Comparison of ENCODE assay signal across 8 cellular contexts in the genomic region with DNA sequence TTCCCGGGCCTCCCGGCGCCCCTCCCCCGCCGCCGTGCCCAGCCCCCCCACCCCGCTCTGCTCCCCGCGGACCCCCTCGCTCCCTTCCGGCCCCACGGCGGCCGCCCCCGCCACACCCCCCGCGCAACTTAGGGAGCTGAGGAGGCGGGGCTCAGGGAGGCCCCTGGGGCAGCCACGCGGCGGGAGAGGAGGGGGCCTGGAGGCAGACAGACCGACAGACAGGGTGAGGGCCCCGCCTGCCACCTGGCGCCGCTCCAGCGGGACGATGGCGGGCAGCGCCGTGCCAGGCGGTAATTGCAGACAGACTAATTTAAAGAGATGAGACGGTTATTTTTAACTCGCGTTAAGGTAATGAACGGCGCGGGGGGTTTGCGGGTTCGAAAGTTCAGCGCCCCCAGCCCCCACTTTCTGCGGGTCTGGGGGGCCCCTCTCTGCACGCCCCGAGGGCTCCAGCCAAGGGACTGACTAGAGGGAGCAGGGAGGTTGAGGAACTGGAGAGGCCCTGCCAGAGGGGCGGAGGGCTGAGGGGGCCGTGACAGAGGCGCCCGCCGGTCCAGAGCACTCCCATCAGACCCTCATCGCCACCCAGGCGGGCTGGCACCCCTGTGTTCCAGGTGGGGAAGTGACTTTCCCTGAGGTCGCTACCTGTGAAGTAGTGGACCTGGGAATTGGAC. TPM values are rescaled to one million over a fixed set of nuclear protein-coding genes. Genes with fewer than 3 reads are reported as not detected.
DNase-seq lines count a peak whose midpoint lies in the region; ATAC-seq, FAIRE-seq and TF ChIP-seq lines count a peak whose summit lies in the region.

No MANE protein-coding gene starts in this region.

- H3K27me3 ChIP-seq in H7 (ENCODE audit: control insufficient read depth, insufficient read depth, low read length) (peaks cover 70% of the 10 kb centered on the region), astrocyte (ENCODE audit: insufficient read depth, low read length) (peaks cover 42% of the 10 kb centered on the region), upper lobe of right lung (peaks cover 41% of the 10 kb centered on the region)

- H3K4me3 ChIP-seq in H7 (ENCODE audit: insufficient read depth, low read depth, low read length) = peak overlapping the region; percentile 50
- H3K4me3 ChIP-seq in astrocyte (ENCODE audit: insufficient read depth, low read depth, low read length) = peak overlapping the region; percentile 5
- H3K4me3 ChIP-seq in upper lobe of right lung = peak overlapping the region; percentile 36

- H3K9me3 Mint-ChIP-seq in astrocyte (ENCODE audit: unreplicated experiment) (no peaks in the 10 kb centered on the region), HFFc6 (no peaks in the 10 kb centered on the region)

- H3K4me3 Mint-ChIP-seq in astrocyte (ENCODE audit: unreplicated experiment) (peak overlapping the region; percentile 64), HFFc6 (no peak overlapping the region)

- H3K9ac ChIP-seq in astrocyte (ENCODE audit: low read length) = no peak overlapping the region

- H3K27me3 Mint-ChIP-seq in astrocyte (ENCODE audit: low read depth, unreplicated experiment) = peaks cover 59% of the 10 kb centered on the region
- H3K27me3 Mint-ChIP-seq in HFFc6 (ENCODE audit: insufficient read depth) = peaks cover 56% of the 10 kb centered on the region

- H3K27ac ChIP-seq in astrocyte (ENCODE audit: low read depth, low read length) (no peak overlapping the region), upper lobe of right lung (no peak overlapping the region)

- H3K36me3 ChIP-seq in H7 (replicated peaks; ENCODE audit: control insufficient read depth, insufficient read depth, low read length) (no peaks in the 10 kb centered on the region), astrocyte (ENCODE audit: insufficient read depth, low read length) (no peaks in the 10 kb centered on the region), upper lobe of right lung (no peaks in the 10 kb centered on the region)

- ATAC-seq in upper lobe of right lung = peak; percentile 5
- no peak for ATAC-seq in GM19467 (IDR thresholded peaks at IDR 0.05; ENCODE audit: unreplicated experiment)

- H3K36me3 Mint-ChIP-seq in astrocyte (ENCODE audit: low read depth, unreplicated experiment) = peaks cover 4% of the 10 kb centered on the region
- no peaks in the 10 kb centered on the region for H3K36me3 Mint-ChIP-seq in HFFc6 (ENCODE audit: low read depth)

- H4K20me1 ChIP-seq in astrocyte (ENCODE audit: insufficient read depth, low read length) = peaks cover 4% of the 10 kb centered on the region

- H3K4me1 Mint-ChIP-seq in astrocyte (ENCODE audit: low read depth, unreplicated experiment) (peaks cover 2% of the 10 kb centered on the region), HFFc6 (ENCODE audit: low read depth) (no peaks in the 10 kb centered on the region)

- DNase-seq in H7 (peak; percentile 79), NCI-H526 treated with DMSO at 0.1 percent for 48 hours (lab: John Stamatoyannopoulos, UW) (peak; percentile 69), astrocyte (ENCODE audit: low read depth) (no peak), midbrain (lab: John Stamatoyannopoulos, UW) (peak; percentile 35), upper lobe of right lung (peak; percentile 73), HFFc6 (no peak), SW480 (ENCODE audit: low spot score) (no peak)

- H3K4me2 ChIP-seq in astrocyte (ENCODE audit: low read length) = peak overlapping the region; percentile 77

- no peak overlapping the region for H2AFZ ChIP-seq in astrocyte (ENCODE audit: low read depth, low read length)

- intact Hi-C loops in upper lobe of right lung (cut with DNase I) = no loop called here

- H3K4me1 ChIP-seq in astrocyte (ENCODE audit: insufficient read depth, low read length) (peaks cover 14% of the 10 kb centered on the region), upper lobe of right lung (peaks cover 12% of the 10 kb centered on the region)

- no peak overlapping the region for H3K27ac Mint-ChIP-seq in astrocyte (ENCODE audit: unreplicated experiment)
- H3K27ac Mint-ChIP-seq in HFFc6 = no peak overlapping the region

- FAIRE-seq in astrocyte (lab: Jason Lieb, UNC) = no peak

- H3K9me3 ChIP-seq in astrocyte (ENCODE audit: insufficient read depth, low read depth, low read length) = no peaks in the 10 kb centered on the region
- no peaks in the 10 kb centered on the region for H3K9me3 ChIP-seq in upper lobe of right lung

- TF ChIP-seq CTCF in astrocyte (IDR thresholded peaks at IDR 0.05; ENCODE audit: insufficient read depth, low read depth, low read length) (no peak), upper lobe of right lung (IDR thresholded peaks at IDR 0.05) (no peak), HFFc6 (IDR thresholded peaks at IDR 0.05) (no peak)

- H3K79me2 ChIP-seq in astrocyte (ENCODE audit: insufficient read depth, low read length) = no peaks in the 10 kb centered on the region

RNA-seq across cellular contexts. Expression of a gene that starts 5.3 kb away (rescaled TPM):
- 0.97 and 1.00 TPM in 2 replicates for total RNA-seq in H7 (2014; rRNA removed; shearing (Covaris generic))
- total RNA-seq in astrocyte (1.2 TPM in 2 replicates), upper lobe of right lung (0.43 TPM)
- total RNA-seq in HFFc6 (2021; fragmentation: NEBNext Ultra II Directional; extraction: Animal tissue kit (Norgen Biotek cat#: 25700)) = under 1 TPM in 2 of 6 experiments, not detected in 4; 0.07 to 0.08 TPM

Comparison
In these comparisons a context has a peak if more than half of its experiments do, and no peak if none do; other contexts are left out.
1. DNase-seq: peak in H7 (single experiment), NCI-H526 treated with DMSO at 0.1 percent for 48 hours (single experiment), midbrain (single experiment) and upper lobe of right lung (single experiment); none in astrocyte (single experiment), HFFc6 (single experiment) and SW480 (single experiment).
2. Peak in every context shown above with its lines, with median percentiles within 50 percentile points of each other: H3K4me3 ChIP-seq.